ENCODE assay signal across 18 cellular contexts in genomic region chr7:5439572-5440496, GRCh38. TPM values are rescaled to one million over a fixed set of nuclear protein-coding genes. Genes with fewer than 3 reads are reported as not detected.
DNase-seq lines count a peak whose midpoint lies in the region; ATAC-seq and TF ChIP-seq lines count a peak whose summit lies in the region.
"Had no signal": no experiment of that assay in that cellular context is flagged by ENCODE, and none has a peak within 500 bp of the region (broad histone marks: within the 10 kb centered on the region; RNA-seq: fewer than 3 reads in every experiment).

No MANE protein-coding gene starts in this region.

- no peak for ATAC-seq in HG03139 (IDR thresholded peaks at IDR 0.05; ENCODE audit: unreplicated experiment)
- no peak for ATAC-seq in GM21619 (IDR thresholded peaks at IDR 0.05; ENCODE audit: unreplicated experiment)
- ATAC-seq: HCT116, Panc1 had no signal

- H3K4me3 Mint-ChIP-seq in Caco-2 (ENCODE audit: unreplicated experiment) (no peak overlapping the region), neural progenitor cell (no peak overlapping the region)
- H3K4me3 Mint-ChIP-seq: CD4-positive, CD25-positive, alpha-beta regulatory T cell had no signal

- peaks cover 86% of the 10 kb centered on the region for H3K36me3 Mint-ChIP-seq in Caco-2 (ENCODE audit: insufficient read depth, unreplicated experiment)
- H3K36me3 Mint-ChIP-seq in neural progenitor cell, result peaks cover 3% of the 10 kb centered on the region

- H3K9me3 ChIP-seq in Caco-2 (peaks cover 28% of the 10 kb centered on the region), HEK293 (ENCODE audit: control insufficient read depth, insufficient read depth, low read depth, low read length) (no peaks in the 10 kb centered on the region), neural progenitor cell (ENCODE audit: low read depth) (no peaks in the 10 kb centered on the region)
- H3K9me3 ChIP-seq: SJCRH30 had no signal

- no peaks in the 10 kb centered on the region for H3K79me2 ChIP-seq in neural progenitor cell (ENCODE audit: low read depth)

- H3K9me3 Mint-ChIP-seq in Caco-2 (ENCODE audit: unreplicated experiment) (no peaks in the 10 kb centered on the region), neural progenitor cell (peaks cover 4% of the 10 kb centered on the region)

- peaks cover 9% of the 10 kb centered on the region for H4K20me1 ChIP-seq in neural progenitor cell (ENCODE audit: low read depth)

- H3K27ac Mint-ChIP-seq in Caco-2 (ENCODE audit: unreplicated experiment) (peak overlapping the region; percentile 16), neural progenitor cell (no peak overlapping the region)
- H3K27ac Mint-ChIP-seq: CD4-positive, CD25-positive, alpha-beta regulatory T cell had no signal

- no peak overlapping the region for H2AFZ ChIP-seq in neural progenitor cell (replicated peaks)
- H2AFZ ChIP-seq: GM23248 had no signal

- H3K4me3 ChIP-seq in Caco-2 (ENCODE audit: low read depth, low read length), result no peak overlapping the region
- H3K4me3 ChIP-seq in HEK293 (ENCODE audit: low read depth, low read length), result no peak overlapping the region
- H3K4me3 ChIP-seq in neural progenitor cell, result no peak overlapping the region
- H3K4me3 ChIP-seq: GM23248, SJCRH30 had no signal

- TF ChIP-seq CTCF in Caco-2 (IDR thresholded peaks at IDR 0.05; ENCODE audit: insufficient read depth in 1 of 2, low read depth in 1 of 2, low read length in 1 of 2, severe bottlenecking in 1 of 2, unreplicated experiment in 1 of 2) (no peak), HEK293 (tag by site-specific recombination; IDR thresholded peaks at IDR 0.05) (no peak), neural progenitor cell (IDR thresholded peaks at IDR 0.05) (no peak)

- no peak overlapping the region for H3K27ac ChIP-seq in HEK293 (ENCODE audit: extremely low read depth, low read depth, low read length)
- H3K27ac ChIP-seq in neural progenitor cell, result no peak overlapping the region
- H3K27ac ChIP-seq: GM23248, SJCRH30 had no signal

- H3K36me3 ChIP-seq in Caco-2 (ENCODE audit: control insufficient read depth, insufficient read depth, low read length) (peaks cover 4% of the 10 kb centered on the region; the same call in 1 of the 2 replicates), HEK293 (ENCODE audit: control insufficient read depth in 2 of 2, insufficient read depth in 1 of 2, low read length in 2 of 2) (no peaks in the 10 kb centered on the region; a peak in 1 of 3 replicates), neural progenitor cell (no peaks in the 10 kb centered on the region)
- H3K36me3 ChIP-seq: SJCRH30 had no signal

- POLR2A ChIA-PET in Caco-2 (lab: Charles Lee), result no interaction called here
- POLR2A ChIA-PET in HEK293 (lab: Yijun Ruan, JAX), result no interaction called here

- H3K27me3 ChIP-seq in Caco-2 (replicated peaks; ENCODE audit: control insufficient read depth, insufficient read depth, low read length) (no peaks in the 10 kb centered on the region), neural progenitor cell (no peaks in the 10 kb centered on the region)
- H3K27me3 ChIP-seq: SJCRH30 had no signal

- H3K4me1 ChIP-seq in Caco-2 (peaks cover 8% of the 10 kb centered on the region), HEK293 (ENCODE audit: control insufficient read depth, insufficient read depth, low read length) (no peaks in the 10 kb centered on the region), neural progenitor cell (no peaks in the 10 kb centered on the region)
- H3K4me1 ChIP-seq: SJCRH30 had no signal

- no peaks in the 10 kb centered on the region for H3K4me1 Mint-ChIP-seq in Caco-2 (ENCODE audit: low read depth, unreplicated experiment)
- peaks cover 33% of the 10 kb centered on the region for H3K4me1 Mint-ChIP-seq in neural progenitor cell
- H3K4me1 Mint-ChIP-seq: CD4-positive, CD25-positive, alpha-beta regulatory T cell had no signal

- H3F3A ChIP-seq in neural progenitor cell (ENCODE audit: low read depth), result no peaks in the 10 kb centered on the region

- no peak overlapping the region for H3K4me2 ChIP-seq in neural progenitor cell

- BruUV-seq in Caco-2 (replicated peaks; lab: Mats Ljungman, UMichigan), result no TSS peak

- intact Hi-C loops in Caco-2 (cut with micrococcal nuclease; ENCODE audit: unreplicated experiment), result no loop called here

- DNase-seq in Caco-2, result peak in 1 of 2 experiments; percentile 67
- DNase-seq in iPS-NIHi11 (ENCODE audit: low spot score), result peak; percentile 33
- DNase-seq in neural progenitor cell (ENCODE audit: low spot score), result peak; percentile 3
- no peak for DNase-seq in anterior cingulate cortex (lab: John Stamatoyannopoulos, UW)
- DNase-seq: CD4-positive, CD25-positive, alpha-beta regulatory T cell; COR-L47; GM23248; NCI-H1105; NCI-H146; NCI-H2029; NCI-H524 treated with DMSO at 0.1 percent for 48 hours; NCI-H82; SJCRH30 had no signal

- H3K27me3 Mint-ChIP-seq in Caco-2 (ENCODE audit: insufficient read depth, unreplicated experiment) (no peaks in the 10 kb centered on the region), neural progenitor cell (ENCODE audit: insufficient read depth, low read depth) (peaks cover 9% of the 10 kb centered on the region)

- H3K9ac ChIP-seq in neural progenitor cell, result no peak overlapping the region
- H3K9ac ChIP-seq: GM23248 had no signal

- CTCF ChIA-PET in Caco-2 (lab: Charles Lee) (no interaction called here), HEK293 (lab: Yijun Ruan, JAX) (interaction anchor here (1.2 kb wide), 1 partner anchor 11 kb away, joined by 4 read pairs; no protein-coding TSS in a partner anchor)

TF ChIP-seq in HEK293, 187 proteins besides CTCF, POLR2A, EP300 and RAD21:
- TF ChIP-seq HIC1 (tag by site-specific recombination; IDR thresholded peaks at IDR 0.05) (peak; percentile 70), ATF2 (tag by site-specific recombination; IDR thresholded peaks at IDR 0.05; ENCODE audit: low read depth) (no peak)

RNA-seq across cellular contexts. Expression of gene TNRC18, which starts 16.2 kb away (rescaled TPM):
- total RNA-seq in Caco-2 (2022) (73.7 and 75.6 TPM in 2 replicates), neural progenitor cell (ENCODE audit: low replicate concordance) (16.1 and 27.2 TPM in 2 replicates)

Comparison
In these comparisons a context has a peak if more than half of its experiments do, and no peak if none do; other contexts are left out.
1. DNase-seq: peak in iPS-NIHi11 (single experiment) and neural progenitor cell (single experiment); none in anterior cingulate cortex (0 of 58).